Comparison of ENCODE assay signal across 21 cellular contexts in genomic region chr17:8013731-8014557, GRCh38. TPM values are rescaled to one million over a fixed set of nuclear protein-coding genes. Genes with fewer than 3 reads are reported as not detected.
DNase-seq lines count a peak whose midpoint lies in the region; ATAC-seq and TF ChIP-seq lines count a peak whose summit lies in the region.
"Had no signal": no experiment of that assay in that cellular context is flagged by ENCODE, and none has a peak within 500 bp of the region (broad histone marks: within the 10 kb centered on the region; RNA-seq: fewer than 3 reads in every experiment).

No MANE protein-coding gene starts in this region.

- 77 to 84% methylated on average over 12 of the region's 12 CpGs for WGBS in GM23248 (ENCODE audit: low coverage in 1 of 2, low lambda C conversion rate in 2 of 2, missing lambda C conversion rate in 2 of 2), 2 experiments

- no peak overlapping the region for H3K9ac ChIP-seq in GM23248
- H3K9ac ChIP-seq: SK-N-SH had no signal

- H4K20me1 ChIP-seq in GM23248 (ENCODE audit: insufficient read depth) = no peaks in the 10 kb centered on the region

- DNase-seq in H7 = peak; percentile 10
- no peak for DNase-seq in mesothelial cell of epicardium (ENCODE audit: low spot score in 2 of 2, unreplicated experiment in 2 of 2)
- peak; percentile 47 for DNase-seq in sciatic nerve (ENCODE audit: low spot score)
- DNase-seq in COR-L47 (lab: John Stamatoyannopoulos, UW) = no peak
- DNase-seq in GM23248 = no peak
- DNase-seq in putamen (ENCODE audit: low spot score) = no peak
- DNase-seq: BE2C; CD4-positive, CD25-positive, alpha-beta regulatory T cell; DMS53; NCI-H1092 treated with DMSO at 0.1 percent for 48 hours; NCI-H1436; NCI-H187 treated with DMSO at 0.1 percent for 48 hours; NCI-H2171 treated with DMSO at 0.1 percent for 48 hours; NCI-H524; NCI-H748 treated with DMSO at 0.1 percent for 48 hours; NK-92 treated with Interleukin-12 subunit alpha and Interleukin-12 subunit beta, amount 100 ng/mL, for 24 hours; PC-3; SK-N-SH had no signal

- no peaks in the 10 kb centered on the region for H3F3A ChIP-seq in GM23248 (ENCODE audit: insufficient read depth)

- intact Hi-C loops in sciatic nerve (cut with DNase I) = no loop called here

- H3K9me2 ChIP-seq in GM23248 (ENCODE audit: insufficient read depth) = no peaks in the 10 kb centered on the region
- H3K9me2 ChIP-seq: SK-N-SH had no signal

- ATAC-seq in sciatic nerve = no peak
- ATAC-seq in HG03460 (IDR thresholded peaks at IDR 0.05; ENCODE audit: unreplicated experiment) = no peak
- ATAC-seq: HCT116, PC-3 had no signal

- no peaks in the 10 kb centered on the region for H3K79me2 ChIP-seq in GM23248 (ENCODE audit: insufficient read depth)

- no peaks in the 10 kb centered on the region for H3K9me3 ChIP-seq in GM23248 (ENCODE audit: low read depth)
- H3K9me3 ChIP-seq: BE2C, SK-N-SH had no signal

- H3K36me3 Mint-ChIP-seq in mesothelial cell of epicardium = no peaks in the 10 kb centered on the region
- H3K36me3 Mint-ChIP-seq: CD4-positive, CD25-positive, alpha-beta regulatory T cell had no signal

- H3K9me3 Mint-ChIP-seq in mesothelial cell of epicardium = no peaks in the 10 kb centered on the region
- H3K9me3 Mint-ChIP-seq: CD4-positive, CD25-positive, alpha-beta regulatory T cell had no signal

- no peaks in the 10 kb centered on the region for H3K36me3 ChIP-seq in H7 (replicated peaks; ENCODE audit: control insufficient read depth, insufficient read depth, low read length)
- H3K36me3 ChIP-seq in GM23248 (ENCODE audit: low read depth) = no peaks in the 10 kb centered on the region
- H3K36me3 ChIP-seq: BE2C had no signal

- H3K27ac Mint-ChIP-seq in mesothelial cell of epicardium = no peak overlapping the region
- H3K27ac Mint-ChIP-seq: CD4-positive, CD25-positive, alpha-beta regulatory T cell had no signal

- no peaks in the 10 kb centered on the region; the same call in none of the 2 replicates for H3K4me1 ChIP-seq in GM23248 (ENCODE audit: insufficient read depth)
- H3K4me1 ChIP-seq: BE2C had no signal

- no peak overlapping the region for H3K4me2 ChIP-seq in GM23248 (ENCODE audit: unreplicated experiment)
- H3K4me2 ChIP-seq: SK-N-SH had no signal

- H2AFZ ChIP-seq in GM23248 = no peak overlapping the region

- no peak for TF ChIP-seq CTCF in mesothelial cell of epicardium (IDR thresholded peaks at IDR 0.05; ENCODE audit: unreplicated experiment)

- no peak overlapping the region for H3K4me3 ChIP-seq in H7 (ENCODE audit: insufficient read depth, low read depth, low read length)
- no peak overlapping the region for H3K4me3 ChIP-seq in GM23248

- peaks cover 42% of the 10 kb centered on the region for H3K27me3 Mint-ChIP-seq in mesothelial cell of epicardium (ENCODE audit: low read depth)

- peak overlapping the region; percentile 22 for H3K4me3 Mint-ChIP-seq in mesothelial cell of epicardium

- H3K27me3 ChIP-seq in H7 (ENCODE audit: control insufficient read depth, insufficient read depth, low read length) = peaks cover 26% of the 10 kb centered on the region
- peaks cover 6% of the 10 kb centered on the region; the same call in 1 of the 2 replicates for H3K27me3 ChIP-seq in GM23248 (replicated peaks; ENCODE audit: insufficient read depth)
- H3K27me3 ChIP-seq: BE2C had no signal

- no peak overlapping the region for H3K27ac ChIP-seq in GM23248
- H3K27ac ChIP-seq: HL-60 had no signal

- in situ Hi-C loops in GM23248 (cut with MboI) = no loop called here

- H3K4me1 Mint-ChIP-seq in mesothelial cell of epicardium = peaks cover 6% of the 10 kb centered on the region

RNA-seq across cellular contexts. Expression of gene GUCY2D, which starts 11.5 kb away (rescaled TPM):
- not detected in 2 replicates for total RNA-seq in H7 (2014; rRNA removed; shearing (Covaris generic))
- total RNA-seq in mesothelial cell of epicardium (0.34 to 0.75 TPM (median 0.69 TPM) in 3 replicates), sciatic nerve (not detected)
- 0.22 and 0.89 TPM in 2 replicates for total RNA-seq in GM23248 (2014; rRNA removed; shearing (Covaris generic))
- polyA plus RNA-seq in GM23248 (2016; fragmentation: Nextera tagmentation; extraction: Ambion mirVana) = 0.05 TPM in 1 of 2 replicates, not detected in the other
- total RNA-seq: CD4-positive, CD25-positive, alpha-beta regulatory T cell; PC-3 had no signal
- polyA plus RNA-seq: SK-N-SH had no signal

RNA-seq across cellular contexts. Expression of gene ALOX15B, which starts 24.9 kb away (rescaled TPM):
- total RNA-seq in H7 (2014; rRNA removed; shearing (Covaris generic)) = not detected in 2 replicates
- total RNA-seq in mesothelial cell of epicardium = 0.09 TPM in 1 of 3 replicates, not detected in the others
- total RNA-seq in sciatic nerve = not detected
- total RNA-seq in GM23248 (2014; rRNA removed; shearing (Covaris generic)) = not detected in 2 replicates
- polyA plus RNA-seq in GM23248 (2016; fragmentation: Nextera tagmentation; extraction: Ambion mirVana) = not detected in 2 replicates
- total RNA-seq: CD4-positive, CD25-positive, alpha-beta regulatory T cell; PC-3 had no signal
- polyA plus RNA-seq: CD4-positive, CD25-positive, alpha-beta regulatory T cell; SK-N-SH had no signal

Comparison
In these comparisons a context has a peak if more than half of its experiments do, and no peak if none do; other contexts are left out.
1. DNase-seq: peak in H7 (single experiment) and sciatic nerve (single experiment); none in mesothelial cell of epicardium (0 of 2), COR-L47 (single experiment), GM23248 (single experiment) and putamen (single experiment).